18 cellular contexts compared by ENCODE assay signal in genomic region chr5:143318833-143319232, GRCh38.
DNase-seq lines count a peak whose midpoint lies in the region; ATAC-seq and TF ChIP-seq lines count a peak whose summit lies in the region.
"Had no signal": no experiment of that assay in that cellular context is flagged by ENCODE, and none has a peak within 500 bp of the region (broad histone marks: within the 10 kb centered on the region; RNA-seq: fewer than 3 reads in every experiment).

No MANE protein-coding gene starts in this region.

- no peak for TF ChIP-seq CTCF in natural killer cell (IDR thresholded peaks at IDR 0.05)
- TF ChIP-seq CTCF in foreskin fibroblast (IDR thresholded peaks at IDR 0.05; ENCODE audit: low read depth, low read length) = no peak

- DNase-seq in natural killer cell (no peak), NCI-H69 (lab: John Stamatoyannopoulos, UW) (peak; percentile 15), caudate nucleus (lab: John Stamatoyannopoulos, UW) (no peak), foreskin fibroblast (no peak)
- DNase-seq in natural killer cell treated with Interleukin-12 subunit alpha and Interleukin-12 subunit beta and Interleukin-15 and Interleukin-18, amount 100 ng/mL, for 72 hours (ENCODE audit: low spot score) = no peak
- no peak for DNase-seq in stimulated activated CD4-positive, alpha-beta T cell treated with anti-CD3 and anti-CD28 coated beads, Interleukin-2, amount 100 ng/mL, for 48 hours
- no peak for DNase-seq in activated CD4-positive, CD25-positive, alpha-beta regulatory T cell (lab: John Stamatoyannopoulos, UW)
- DNase-seq: BE2C, DMS53, Kasumi-1, NCI-H1092, NCI-H1694, NCI-H2081 treated with DMSO at 0.1 percent for 48 hours, NCI-H446 treated with DMSO at 0.1 percent for 48 hours, NCI-H526 treated with DMSO at 0.1 percent for 48 hours, SIG-M5 had no signal

- no peak overlapping the region for H3K4me3 Mint-ChIP-seq in natural killer cell
- no peak overlapping the region for H3K4me3 Mint-ChIP-seq in natural killer cell treated with Interleukin-12 subunit alpha and Interleukin-12 subunit beta and Interleukin-15 and Interleukin-18, amount 100 ng/mL, for 72 hours

- peaks cover 60 to 72% of the 10 kb centered on the region in 2 donors for H3K4me1 Mint-ChIP-seq in natural killer cell
- H3K4me1 Mint-ChIP-seq in natural killer cell treated with Interleukin-12 subunit alpha and Interleukin-12 subunit beta and Interleukin-15 and Interleukin-18, amount 100 ng/mL, for 72 hours (ENCODE audit: low read depth in 2 of 2) = peaks cover 52 to 57% of the 10 kb centered on the region in 2 donors

- intact Hi-C loops in natural killer cell (cut with micrococcal nuclease) = no loop called here

- H3K27ac ChIP-seq in caudate nucleus (ENCODE audit: low read depth, low read length) = peak overlapping the region; percentile 33
- H3K27ac ChIP-seq: RWPE1 had no signal

- ATAC-seq in natural killer cell = no peak
- ATAC-seq in natural killer cell treated with Interleukin-12 subunit alpha and Interleukin-12 subunit beta and Interleukin-15 and Interleukin-18, amount 100 ng/mL, for 72 hours = no peak
- no peak for ATAC-seq in GM19035 (IDR thresholded peaks at IDR 0.05; ENCODE audit: unreplicated experiment)

- no peaks in the 10 kb centered on the region for H3K36me3 Mint-ChIP-seq in natural killer cell
- H3K36me3 Mint-ChIP-seq in natural killer cell treated with Interleukin-12 subunit alpha and Interleukin-12 subunit beta and Interleukin-15 and Interleukin-18, amount 100 ng/mL, for 72 hours = peaks cover 7% of the 10 kb centered on the region

- no peak overlapping the region for H3K4me3 ChIP-seq in foreskin fibroblast (ENCODE audit: low read depth in 1 of 2, low read length in 2 of 2)

- H3K27ac Mint-ChIP-seq in natural killer cell = peak overlapping the region; percentile 64 to 65
- H3K27ac Mint-ChIP-seq in natural killer cell treated with Interleukin-12 subunit alpha and Interleukin-12 subunit beta and Interleukin-15 and Interleukin-18, amount 100 ng/mL, for 72 hours = no peak overlapping the region

- no peaks in the 10 kb centered on the region for H3K27me3 Mint-ChIP-seq in natural killer cell (ENCODE audit: low read depth in 2 of 2)
- no peaks in the 10 kb centered on the region for H3K27me3 Mint-ChIP-seq in natural killer cell treated with Interleukin-12 subunit alpha and Interleukin-12 subunit beta and Interleukin-15 and Interleukin-18, amount 100 ng/mL, for 72 hours

- no peaks in the 10 kb centered on the region for H3K9me3 Mint-ChIP-seq in natural killer cell
- H3K9me3 Mint-ChIP-seq in natural killer cell treated with Interleukin-12 subunit alpha and Interleukin-12 subunit beta and Interleukin-15 and Interleukin-18, amount 100 ng/mL, for 72 hours = no peaks in the 10 kb centered on the region

Comparison
In these comparisons a context has a peak if more than half of its experiments do, and no peak if none do; other contexts are left out.
1. H3K27ac Mint-ChIP-seq: peak in natural killer cell (2 of 2); none in natural killer cell treated with Interleukin-12 subunit alpha and Interleukin-12 subunit beta and Interleukin-15 and Interleukin-18, amount 100 ng/mL, for 72 hours (0 of 2).